12 cellular contexts compared by ENCODE assay signal in the genomic region with DNA sequence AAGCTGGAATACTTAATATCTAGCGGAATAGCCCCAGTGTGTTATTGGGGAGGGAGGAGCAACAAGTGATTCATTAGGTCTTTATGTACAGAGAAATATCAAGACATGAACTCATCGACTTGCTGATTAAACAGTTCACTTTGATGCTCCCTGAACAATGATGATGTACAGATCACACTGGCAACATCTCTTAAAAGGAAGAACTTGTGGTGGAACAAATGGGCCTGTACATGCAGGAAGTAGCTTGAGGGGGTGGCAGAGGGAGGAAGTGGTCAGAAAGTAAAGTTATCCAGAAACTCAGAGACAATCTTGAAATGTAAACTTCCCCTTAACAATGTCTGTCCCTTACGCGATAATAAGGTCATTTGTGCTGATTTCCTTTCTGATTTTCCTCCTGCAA.
DNase-seq lines count a peak whose midpoint lies in the region; ATAC-seq and TF ChIP-seq lines count a peak whose summit lies in the region.
"Had no signal": no experiment of that assay in that cellular context is flagged by ENCODE, and none has a peak within 500 bp of the region (broad histone marks: within the 10 kb centered on the region; RNA-seq: fewer than 3 reads in every experiment).

No MANE protein-coding gene starts in this region.

- peak; percentile 82 for DNase-seq in mammary epithelial cell
- no peak for DNase-seq in MCF 10A (ENCODE audit: unreplicated experiment)
- peak; percentile 55 for DNase-seq in activated CD8-positive, alpha-beta T cell treated with anti-CD3 and anti-CD28 coated beads for 36 hours
- no peak for DNase-seq in GM10248 (ENCODE audit: extremely low spot score)
- DNase-seq in NK-92 (lab: John Stamatoyannopoulos, UW; ENCODE audit: unreplicated experiment): no peak
- no peak for DNase-seq in T1000 (lab: John Stamatoyannopoulos, UW)
- no peak for DNase-seq in putamen (ENCODE audit: low spot score)
- DNase-seq: activated effector memory CD4-positive, alpha-beta T cell treated with anti-CD3 and anti-CD28 coated beads, Interleukin-2, amount 50 U/mL, for 16 hours; lower lobe of right lung had no signal

- H3K4me2 ChIP-seq in mammary epithelial cell (ENCODE audit: insufficient read depth, low read depth, low read length): peak overlapping the region; percentile 56

- no peaks in the 10 kb centered on the region for H3K36me3 Mint-ChIP-seq in MCF 10A (ENCODE audit: insufficient read depth, unreplicated experiment)
- H3K36me3 Mint-ChIP-seq in activated CD8-positive, alpha-beta T cell treated with anti-CD3 and anti-CD28 coated beads for 36 hours (ENCODE audit: low read depth): no peaks in the 10 kb centered on the region

- POLR2A ChIA-PET in MCF 10A (lab: Yijun Ruan, JAX): no interaction called here
- POLR2A ChIA-PET in activated CD8-positive, alpha-beta T cell treated with anti-CD3 and anti-CD28 coated beads for 36 hours (lab: Charles Lee): no interaction called here
- POLR2A ChIA-PET in GM10248 (lab: Yijun Ruan, JAX): no interaction called here

- H2AFZ ChIP-seq in mammary epithelial cell (ENCODE audit: low read depth, low read length): peak overlapping the region; percentile 66

- H3K4me3 ChIP-seq in mammary epithelial cell (replicated peaks in 1 of 3; ENCODE audit: insufficient read depth in 1 of 3, low read depth in 2 of 3, low read length in 3 of 3): no peak overlapping the region
- H3K4me3 ChIP-seq: lower lobe of right lung, thoracic aorta had no signal

- H3K27ac ChIP-seq in mammary epithelial cell (ENCODE audit: insufficient read depth, low read depth, low read length): peak overlapping the region; percentile 48
- H3K27ac ChIP-seq: lower lobe of right lung, thoracic aorta had no signal

- no peaks in the 10 kb centered on the region for H3K9me3 ChIP-seq in mammary epithelial cell (replicated peaks; ENCODE audit: insufficient read depth, low read length)
- H3K9me3 ChIP-seq: lower lobe of right lung, thoracic aorta had no signal

- in situ Hi-C loops in mammary epithelial cell (cut with MboI; ENCODE audit: low sequenced_read_pairs in 2 of 2): no loop called here

- intact Hi-C loops in mammary epithelial cell (cut with micrococcal nuclease) (no loop called here), MCF 10A (cut with micrococcal nuclease) (no loop called here)
- intact Hi-C loops in activated CD8-positive, alpha-beta T cell treated with anti-CD3 and anti-CD28 coated beads for 36 hours (cut with micrococcal nuclease): no loop called here

- CTCF ChIA-PET in mammary epithelial cell (lab: Charles Lee; ENCODE audit: low non-redundant PET) (no interaction called here), MCF 10A (lab: Yijun Ruan, JAX) (interaction anchor here (0.6 to 0.7 kb wide), 2 partner anchors 70 to 1892 kb away, joined by 3 read pairs; no protein-coding TSS in a partner anchor), GM10248 (lab: Yijun Ruan, JAX) (no interaction called here)
- CTCF ChIA-PET in activated CD8-positive, alpha-beta T cell treated with anti-CD3 and anti-CD28 coated beads for 36 hours (lab: Charles Lee): no interaction called here

- no peak overlapping the region for H3K27ac Mint-ChIP-seq in MCF 10A (ENCODE audit: low read depth, unreplicated experiment)
- H3K27ac Mint-ChIP-seq in activated CD8-positive, alpha-beta T cell treated with anti-CD3 and anti-CD28 coated beads for 36 hours: peak overlapping the region; percentile 77
- H3K27ac Mint-ChIP-seq: T-helper 1 cell treated with Interleukin-12 subunit alpha and Interleukin-12 subunit beta and Interleukin-4 antibody, amounts not matched to agents 30 μg/mL and 1 μg/mL, for 36 hours had no signal

- H3K9ac ChIP-seq in mammary epithelial cell (ENCODE audit: insufficient read depth, low read length): no peak overlapping the region

- peaks cover 20% of the 10 kb centered on the region for H3K4me1 ChIP-seq in mammary epithelial cell (ENCODE audit: insufficient read depth, low read length)
- H3K4me1 ChIP-seq: lower lobe of right lung had no signal

- no peaks in the 10 kb centered on the region for H3K79me2 ChIP-seq in mammary epithelial cell (ENCODE audit: insufficient read depth, low read length)

- no peaks in the 10 kb centered on the region for H4K20me1 ChIP-seq in mammary epithelial cell (ENCODE audit: insufficient read depth, low read length)

- no peaks in the 10 kb centered on the region for H3K4me1 Mint-ChIP-seq in MCF 10A (ENCODE audit: insufficient read depth, unreplicated experiment)
- H3K4me1 Mint-ChIP-seq in activated CD8-positive, alpha-beta T cell treated with anti-CD3 and anti-CD28 coated beads for 36 hours (ENCODE audit: low read depth): peaks cover 13% of the 10 kb centered on the region

- dilution Hi-C loops in mammary epithelial cell (cut with HindIII; ENCODE audit: low sequenced_read_pairs): no loop called here

- H3K27me3 Mint-ChIP-seq in MCF 10A (ENCODE audit: insufficient read depth, unreplicated experiment): no peaks in the 10 kb centered on the region
- peaks cover 3% of the 10 kb centered on the region for H3K27me3 Mint-ChIP-seq in activated CD8-positive, alpha-beta T cell treated with anti-CD3 and anti-CD28 coated beads for 36 hours

- BruUV-seq in mammary epithelial cell (replicated peaks; lab: Mats Ljungman, UMichigan) (no TSS peak), MCF 10A (replicated peaks; lab: Mats Ljungman, UMichigan) (no TSS peak)

- H3K27me3 ChIP-seq in mammary epithelial cell (ENCODE audit: insufficient read depth, low read length): no peaks in the 10 kb centered on the region

- 46% methylated on average over 4 of the region's 4 CpGs for WGBS in mammary epithelial cell (ENCODE audit: low coverage, missing lambda C conversion rate)

- TF ChIP-seq CTCF in mammary epithelial cell (conservative IDR thresholded peaks at IDR 0.05 in 1 of 2, IDR thresholded peaks at IDR 0.05 in 1 of 2; ENCODE audit: extremely low read depth in 1 of 2, insufficient read depth in 1 of 2, low read depth in 1 of 2, low read length in 2 of 2) (no peak), MCF 10A (IDR thresholded peaks at IDR 0.05; ENCODE audit: unreplicated experiment) (no peak), GM10248 (IDR thresholded peaks at IDR 0.05; ENCODE audit: control extremely low read depth, extremely low read depth, low read depth, missing control alignments) (no peak)
- TF ChIP-seq CTCF in activated CD8-positive, alpha-beta T cell treated with anti-CD3 and anti-CD28 coated beads for 36 hours (IDR thresholded peaks at IDR 0.05): no peak

- no peaks in the 10 kb centered on the region for H3K36me3 ChIP-seq in mammary epithelial cell (ENCODE audit: insufficient read depth, low read length)
- H3K36me3 ChIP-seq: lower lobe of right lung, thoracic aorta had no signal

- H3K9me3 Mint-ChIP-seq in MCF 10A (ENCODE audit: unreplicated experiment): no peaks in the 10 kb centered on the region
- no peaks in the 10 kb centered on the region for H3K9me3 Mint-ChIP-seq in activated CD8-positive, alpha-beta T cell treated with anti-CD3 and anti-CD28 coated beads for 36 hours
- H3K9me3 Mint-ChIP-seq: T-helper 1 cell treated with Interleukin-12 subunit alpha and Interleukin-12 subunit beta and Interleukin-4 antibody, amounts not matched to agents 30 μg/mL and 1 μg/mL, for 36 hours had no signal

- ATAC-seq in HG03378 (IDR thresholded peaks at IDR 0.05; ENCODE audit: unreplicated experiment): peak; percentile 73
- peak; percentile 93 for ATAC-seq in activated CD8-positive, alpha-beta T cell treated with anti-CD3 and anti-CD28 coated beads for 36 hours

- H3K4me3 Mint-ChIP-seq in MCF 10A (ENCODE audit: unreplicated experiment): no peak overlapping the region
- H3K4me3 Mint-ChIP-seq in activated CD8-positive, alpha-beta T cell treated with anti-CD3 and anti-CD28 coated beads for 36 hours: no peak overlapping the region
- H3K4me3 Mint-ChIP-seq: T-helper 1 cell treated with Interleukin-12 subunit alpha and Interleukin-12 subunit beta and Interleukin-4 antibody, amounts not matched to agents 30 μg/mL and 1 μg/mL, for 36 hours had no signal

Comparison
In these comparisons a context has a peak if more than half of its experiments do, and no peak if none do; other contexts are left out.
1. DNase-seq: peak in mammary epithelial cell (single experiment) and activated CD8-positive, alpha-beta T cell treated with anti-CD3 and anti-CD28 coated beads for 36 hours (single experiment); none in MCF 10A (single experiment), GM10248 (single experiment), NK-92 (single experiment), T1000 (single experiment) and putamen (single experiment).